In the genomic region with DNA sequence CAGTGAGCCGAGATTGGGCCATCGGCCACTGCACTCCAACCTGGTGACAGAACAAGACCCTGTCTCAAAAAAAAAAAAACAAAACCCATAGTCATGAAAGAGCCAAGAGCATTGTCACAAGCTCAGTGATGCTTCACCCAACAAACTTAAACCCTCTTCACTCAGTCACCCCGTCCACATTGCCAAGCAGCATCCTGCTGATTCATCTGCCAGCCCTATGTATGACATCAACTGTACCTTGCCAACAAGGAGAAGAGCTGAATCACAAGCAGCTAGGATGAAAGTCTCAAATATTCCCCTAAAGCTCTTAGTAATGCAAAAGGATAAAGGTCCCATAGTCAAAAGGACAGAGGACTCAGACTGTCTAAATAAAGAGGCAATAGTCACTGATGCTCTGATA, we compare ENCODE assay signal across 13 cellular contexts.
A peak's percentile ranks its signal among the peaks of the same experiment; 100 is the strongest.
DNase-seq lines count a peak whose midpoint lies in the region; ATAC-seq and TF ChIP-seq lines count a peak whose summit lies in the region.
"Had no signal": no experiment of that assay in that cellular context is flagged by ENCODE, and none has a peak within 500 bp of the region (broad histone marks: within the 10 kb centered on the region; RNA-seq: fewer than 3 reads in every experiment).

No MANE protein-coding gene starts in this region.

- no peak overlapping the region for H3K4me3 ChIP-seq in MG63
- no peak overlapping the region for H3K4me3 ChIP-seq in choroid plexus epithelial cell (ENCODE audit: low read depth, low read length)
- H3K4me3 ChIP-seq: BLaER1, body of pancreas had no signal

- no peaks in the 10 kb centered on the region for H3K27me3 ChIP-seq in MG63
- H3K27me3 ChIP-seq: BLaER1, body of pancreas had no signal

- peaks cover 4% of the 10 kb centered on the region for H3K9me3 Mint-ChIP-seq in activated naive CD4-positive, alpha-beta T cell treated with anti-CD3 and anti-CD28 coated beads for 36 hours

- H3K27ac Mint-ChIP-seq in activated naive CD4-positive, alpha-beta T cell treated with anti-CD3 and anti-CD28 coated beads for 36 hours, result no peak overlapping the region
- H3K27ac Mint-ChIP-seq: naive B cell had no signal

- H3K27me3 Mint-ChIP-seq in activated naive CD4-positive, alpha-beta T cell treated with anti-CD3 and anti-CD28 coated beads for 36 hours (ENCODE audit: low read depth), result no peaks in the 10 kb centered on the region
- H3K27me3 Mint-ChIP-seq: naive B cell had no signal

- H3K9me3 ChIP-seq in MG63, result no peaks in the 10 kb centered on the region

- peaks cover under 1% of the 10 kb centered on the region for H3K4me1 Mint-ChIP-seq in activated naive CD4-positive, alpha-beta T cell treated with anti-CD3 and anti-CD28 coated beads for 36 hours (ENCODE audit: low read depth)
- H3K4me1 Mint-ChIP-seq: naive B cell had no signal

- peak; percentile 20 for DNase-seq in activated naive CD4-positive, alpha-beta T cell treated with anti-CD3 and anti-CD28 coated beads for 36 hours
- no peak for DNase-seq in activated naive CD4-positive, alpha-beta T cell treated with Interleukin-2 at 50 U/mL for 16 hours
- DNase-seq in MG63, result peak; percentile 70
- peak; percentile 39 for DNase-seq in choroid plexus epithelial cell (ENCODE audit: low read depth)
- DNase-seq in pons (ENCODE audit: low spot score), result peak; percentile 14
- DNase-seq in GM19238 (ENCODE audit: insufficient read length, low spot score), result no peak
- DNase-seq: body of pancreas, H7, KBM-7, naive B cell had no signal

- ATAC-seq in HG02870 (IDR thresholded peaks at IDR 0.05; ENCODE audit: unreplicated experiment) (no peak), GM21576 (IDR thresholded peaks at IDR 0.05; ENCODE audit: unreplicated experiment) (no peak)
- ATAC-seq: body of pancreas had no signal

- H3K4me3 Mint-ChIP-seq in activated naive CD4-positive, alpha-beta T cell treated with anti-CD3 and anti-CD28 coated beads for 36 hours, result no peak overlapping the region

- intact Hi-C loops in activated naive CD4-positive, alpha-beta T cell treated with anti-CD3 and anti-CD28 coated beads for 36 hours (cut with micrococcal nuclease), result no loop called here

- H3K36me3 ChIP-seq in MG63, result no peaks in the 10 kb centered on the region
- H3K36me3 ChIP-seq: BLaER1 had no signal

- no peak for TF ChIP-seq CTCF in choroid plexus epithelial cell (conservative IDR thresholded peaks at IDR 0.05; ENCODE audit: low read depth, low read length)

- peaks cover 2% of the 10 kb centered on the region for H3K36me3 Mint-ChIP-seq in activated naive CD4-positive, alpha-beta T cell treated with anti-CD3 and anti-CD28 coated beads for 36 hours (ENCODE audit: low read depth)

- CTCF ChIA-PET in activated naive CD4-positive, alpha-beta T cell treated with anti-CD3 and anti-CD28 coated beads for 36 hours (lab: Charles Lee), result interaction anchor here (1.5 kb wide), 1 partner anchor 28 kb away, joined by 3 read pairs; no protein-coding TSS in a partner anchor

Comparison
In these comparisons a context has a peak if more than half of its experiments do, and no peak if none do; other contexts are left out.
1. DNase-seq: peak in activated naive CD4-positive, alpha-beta T cell treated with anti-CD3 and anti-CD28 coated beads for 36 hours (single experiment), MG63 (single experiment), choroid plexus epithelial cell (single experiment) and pons (single experiment); none in activated naive CD4-positive, alpha-beta T cell treated with Interleukin-2 at 50 U/mL for 16 hours (single experiment) and GM19238 (single experiment).